1 cellular context compared by ENCODE assay signal in genomic region chr6:44254957-44255808, GRCh38.
TF ChIP-seq lines count a peak whose summit lies in the region.

No MANE protein-coding gene starts in this region.

TF ChIP-seq in HepG2, 621 proteins besides CTCF, POLR2A, EP300 and RAD21 (continues in another document):
- TF ChIP-seq RXRA (CRISPR knock-in tag; IDR thresholded peaks at IDR 0.05) (no peak; the same call in 1 of the 2 replicates), ZNF644 (CRISPR knock-in tag; IDR thresholded peaks at IDR 0.05; ENCODE audit: low read depth) (no peak), BORCS8-MEF2B (CRISPR knock-in tag; IDR thresholded peaks at IDR 0.05) (peak; percentile 35; the same call in 1 of the 2 replicates), RNF219 (CRISPR knock-in tag; IDR thresholded peaks at IDR 0.05) (no peak), JUNB (CRISPR knock-in tag; IDR thresholded peaks at IDR 0.05; ENCODE audit: borderline replicate concordance) (peak; percentile 10; the same call in 1 of the 2 replicates), NFE2L1 (CRISPR knock-in tag; IDR thresholded peaks at IDR 0.05; ENCODE audit: borderline replicate concordance) (0 out of 2 replicates have a peak, but pooled peaks have one; percentile 23), DNMT3B (CRISPR knock-in tag; conservative IDR thresholded peaks at IDR 0.05) (0 out of 2 replicates have a peak, but pooled peaks have one; percentile 16), POLR2AphosphoS2 (IDR thresholded peaks at IDR 0.05; ENCODE audit: low read depth, low read length) (peak; percentile 82), HBP1 (CRISPR knock-in tag; IDR thresholded peaks at IDR 0.05; ENCODE audit: low read depth) (0 out of 2 replicates have a peak, but pooled peaks have one; percentile 31), ZZZ3 (CRISPR knock-in tag; IDR thresholded peaks at IDR 0.05; ENCODE audit: borderline replicate concordance) (no peak), ARNTL (CRISPR knock-in tag; IDR thresholded peaks at IDR 0.05) (no peak), PRDM15 (CRISPR knock-in tag; IDR thresholded peaks at IDR 0.05) (no peak), CBFB (CRISPR knock-in tag; IDR thresholded peaks at IDR 0.05) (no peak), BRD4 (CRISPR knock-in tag; IDR thresholded peaks at IDR 0.05) (no peak), ZNF740 (CRISPR knock-in tag; IDR thresholded peaks at IDR 0.05) (no peak), ZNF101 (CRISPR knock-in tag; IDR thresholded peaks at IDR 0.05; ENCODE audit: borderline replicate concordance, low read depth) (no peak), HNF4A (CRISPR knock-in tag; IDR thresholded peaks at IDR 0.05) (no peak), ZNF589 (CRISPR knock-in tag; conservative IDR thresholded peaks at IDR 0.05) (no peak), POGK (CRISPR knock-in tag; conservative IDR thresholded peaks at IDR 0.05) (no peak), ZNF280B (CRISPR knock-in tag; IDR thresholded peaks at IDR 0.05; ENCODE audit: borderline replicate concordance) (peak; percentile 57; the same call in 1 of the 2 replicates), ZNF891 (CRISPR knock-in tag; IDR thresholded peaks at IDR 0.05) (0 out of 2 replicates have a peak, but pooled peaks have one; percentile 24), ZNF780A (CRISPR knock-in tag; IDR thresholded peaks at IDR 0.05) (0 out of 2 replicates have a peak, but pooled peaks have one; percentile 14), ZNF441 (CRISPR knock-in tag; IDR thresholded peaks at IDR 0.05; ENCODE audit: borderline replicate concordance) (no peak), ZNF7 (CRISPR knock-in tag; IDR thresholded peaks at IDR 0.05) (no peak), ATRX (CRISPR knock-in tag; IDR thresholded peaks at IDR 0.05; ENCODE audit: borderline replicate concordance) (no peak), ZFP91 (CRISPR knock-in tag; IDR thresholded peaks at IDR 0.05; ENCODE audit: borderline replicate concordance) (peak; percentile 55; the same call in 1 of the 2 replicates), E2F2 (CRISPR knock-in tag; IDR thresholded peaks at IDR 0.05; ENCODE audit: borderline replicate concordance) (no peak), ZNF687 (CRISPR knock-in tag; IDR thresholded peaks at IDR 0.05) (peak; percentile 48; the same call in 1 of the 2 replicates), POLR2AphosphoS5 (IDR thresholded peaks at IDR 0.05; ENCODE audit: low read depth, low read length) (0 out of 2 replicates have a peak, but pooled peaks have one; percentile 4), ZNF678 (CRISPR knock-in tag; IDR thresholded peaks at IDR 0.05) (no peak), USF2 (IDR thresholded peaks at IDR 0.05; ENCODE audit: low read depth, low read length) (0 out of 2 replicates have a peak, but pooled peaks have one; percentile 2), USF2 (CRISPR knock-in tag; IDR thresholded peaks at IDR 0.05; ENCODE audit: borderline replicate concordance) (no peak), ZC3H13 (CRISPR knock-in tag; IDR thresholded peaks at IDR 0.05) (0 out of 2 replicates have a peak, but pooled peaks have one; percentile 25), AGO2 (optimal IDR thresholded peaks at IDR 0.05; ENCODE audit: low read depth, low read length) (peak; percentile 64), ZNF75D (CRISPR knock-in tag; IDR thresholded peaks at IDR 0.05; ENCODE audit: borderline replicate concordance) (no peak), THAP11 (CRISPR knock-in tag; IDR thresholded peaks at IDR 0.05) (no peak), NRL (CRISPR knock-in tag; IDR thresholded peaks at IDR 0.05; ENCODE audit: borderline replicate concordance) (peak; percentile 61; the same call in 1 of the 2 replicates)
